In the genomic region with DNA sequence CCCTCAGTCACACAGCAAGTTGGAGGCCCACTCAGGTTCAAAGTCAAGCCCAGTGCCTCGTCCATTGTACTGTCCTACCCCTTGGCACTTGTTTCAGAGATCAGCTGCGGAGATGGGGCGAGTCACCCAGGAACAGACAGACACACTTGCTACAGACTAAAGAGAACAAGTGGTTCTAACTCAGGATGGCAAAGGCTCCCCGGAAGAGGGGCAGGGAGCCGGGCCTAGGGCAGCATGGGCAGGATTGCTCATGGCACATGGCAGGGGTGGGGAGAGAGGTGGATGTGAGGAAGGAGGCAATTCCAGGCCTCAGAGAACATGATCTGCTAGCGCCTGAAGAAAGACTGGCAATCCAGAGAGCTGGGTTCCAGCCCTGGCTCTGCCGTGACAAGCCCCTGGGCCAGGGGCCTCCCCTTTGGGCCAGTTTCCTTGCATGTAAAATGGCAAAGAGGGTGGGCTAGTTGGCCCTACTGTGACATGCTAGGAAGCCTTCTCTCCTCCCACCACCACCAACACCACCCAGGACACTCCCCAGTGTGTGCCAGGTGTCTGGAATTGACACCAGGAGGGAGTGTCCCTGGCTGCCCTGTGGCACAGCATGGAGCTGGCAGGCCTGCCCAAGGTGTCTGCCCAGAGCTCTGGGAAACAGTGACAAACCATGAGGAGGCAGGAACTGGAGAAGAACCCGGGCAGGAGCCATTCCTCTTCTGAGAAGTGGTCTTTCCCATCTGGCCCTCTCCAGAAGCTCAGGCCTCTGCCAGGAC, we compare ENCODE assay signal across 10 cellular contexts. TPM values are rescaled to one million over a fixed set of nuclear protein-coding genes. Genes with fewer than 3 reads are reported as not detected.
DNase-seq lines count a peak whose midpoint lies in the region; ATAC-seq, FAIRE-seq and TF ChIP-seq lines count a peak whose summit lies in the region.
"Had no signal": no experiment of that assay in that cellular context is flagged by ENCODE, and none has a peak within 500 bp of the region (broad histone marks: within the 10 kb centered on the region; RNA-seq: fewer than 3 reads in every experiment).

No MANE protein-coding gene starts in this region.

- no peak overlapping the region for H2AFZ ChIP-seq in H9 (ENCODE audit: low read length)

- WGBS in pancreas, 2 donors = 83 to 90% methylated on average over 8 of the region's 8 CpGs
- WGBS in H9 (ENCODE audit: extremely low coverage, insufficient read length, low lambda C conversion rate) = no CpG with 5 or more reads among the region's 8 CpGs

- no peaks in the 10 kb centered on the region for H4K20me1 ChIP-seq in BLaER1 treated with 17β-estradiol and CSF1 and Interleukin-3, amounts not matched to agents 10 nM and 100 nM
- H4K20me1 ChIP-seq in H9 (ENCODE audit: control insufficient read depth, insufficient read depth, insufficient read length) = no peaks in the 10 kb centered on the region

- H3K4ac ChIP-seq in H9 (ENCODE audit: low read depth, low read length) = no peak overlapping the region

- H3K18ac ChIP-seq in H9 (ENCODE audit: insufficient read length, low read depth, low read length) = no peak overlapping the region

- H2BK20ac ChIP-seq in H9 (ENCODE audit: low read depth, low read length, poor library complexity, severe bottlenecking) = no peak overlapping the region

- H2BK5ac ChIP-seq in H9 (ENCODE audit: insufficient read length, low read length) = no peak overlapping the region

- H3K27ac Mint-ChIP-seq in H9 = peak overlapping the region in 1 of 3 experiments; percentile 47; a peak in 1 of 7 replicates

- no peak overlapping the region for H4K5ac ChIP-seq in H9 (ENCODE audit: insufficient read length, low read depth, low read length)

- no peak overlapping the region for H4K8ac ChIP-seq in H9 (replicated peaks; ENCODE audit: insufficient read length, low read depth, low read length)

- H3K4me3 Mint-ChIP-seq in H9 = no peak overlapping the region
- H3K4me3 Mint-ChIP-seq: CD14-positive monocyte had no signal

- H3T11ph ChIP-seq in H9 (ENCODE audit: low read length) = no peak overlapping the region

- H3K23me2 ChIP-seq in H9 (ENCODE audit: insufficient read length, low read depth, low read length, poor library complexity, severe bottlenecking) = no peaks in the 10 kb centered on the region

- H3K79me2 ChIP-seq in H9 (ENCODE audit: insufficient read depth, low read length) = no peaks in the 10 kb centered on the region

- DNase-seq in Panc1 (ENCODE audit: low read depth, low spot score) = no peak
- DNase-seq in foreskin keratinocyte = no peak
- DNase-seq in pancreas = no peak
- no peak for DNase-seq in WERI-Rb-1
- no peak for DNase-seq in NOMO-1 treated with DMSO at 0.1 percent for 48 hours (lab: John Stamatoyannopoulos, UW; ENCODE audit: unreplicated experiment)
- no peak for DNase-seq in COLO829 (ENCODE audit: low spot score)
- DNase-seq in H9 = no peak

- peaks cover 7 to 15% (median 12%) of the 10 kb centered on the region in 11 experiments; a peak in 19 of 22 replicates for H3K9me3 ChIP-seq in BLaER1 treated with 17β-estradiol and CSF1 and Interleukin-3, amounts not matched to agents 10 nM and 100 nM (replicated peaks in 1 of 11)
- H3K9me3 ChIP-seq in Panc1 (ENCODE audit: control insufficient read depth, insufficient read depth, low read depth, low read length) (no peaks in the 10 kb centered on the region; the same call in 1 of the 2 replicates), pancreas (no peaks in the 10 kb centered on the region), WERI-Rb-1 (ENCODE audit: severe bottlenecking) (peaks cover 4% of the 10 kb centered on the region), H9 (ENCODE audit: control insufficient read depth, low read depth, low read length) (no peaks in the 10 kb centered on the region)
- H3K9me3 ChIP-seq: SJSA1 had no signal

- peak overlapping the region; percentile 41 to 89 (median 65) for H3K4me2 ChIP-seq in BLaER1 treated with 17β-estradiol and CSF1 and Interleukin-3, amounts not matched to agents 10 nM and 100 nM
- no peak overlapping the region for H3K4me2 ChIP-seq in H9 (ENCODE audit: insufficient read depth, insufficient read length, low read length)

- no peaks in the 10 kb centered on the region for H3K27me3 ChIP-seq in BLaER1 treated with 17β-estradiol and CSF1 and Interleukin-3, amounts not matched to agents 10 nM and 100 nM
- no peaks in the 10 kb centered on the region for H3K27me3 ChIP-seq in Panc1 (ENCODE audit: control insufficient read depth, insufficient read depth, low read length)
- H3K27me3 ChIP-seq in foreskin keratinocyte = no peaks in the 10 kb centered on the region
- no peaks in the 10 kb centered on the region for H3K27me3 ChIP-seq in pancreas
- H3K27me3 ChIP-seq in WERI-Rb-1 (ENCODE audit: insufficient read depth, low read depth, severe bottlenecking) = no peaks in the 10 kb centered on the region
- no peaks in the 10 kb centered on the region for H3K27me3 ChIP-seq in H9 (ENCODE audit: insufficient read depth, low read length)
- H3K27me3 ChIP-seq: SJSA1 had no signal

- in situ Hi-C loops in Panc1 (cut with HindIII; ENCODE audit: low pct_unique_long_range_greater_than_20kb, low sequenced_read_pairs) = no loop called here

- H3K4me1 Mint-ChIP-seq in H9 = peaks cover 6 to 13% of the 10 kb centered on the region in 2 experiments

- no peak overlapping the region for H3K56ac ChIP-seq in H9 (ENCODE audit: insufficient read length, low read depth, low read length)

- H2AK5ac ChIP-seq in H9 (ENCODE audit: insufficient read length, low read length) = no peak overlapping the region

- BruUV-seq in Panc1 (replicated peaks; lab: Mats Ljungman, UMichigan) = no TSS peak

- H3K27me3 Mint-ChIP-seq in H9 (ENCODE audit: low read depth) = peaks cover 6% of the 10 kb centered on the region

- H4K91ac ChIP-seq in H9 (ENCODE audit: insufficient read length, low read depth, low read length) = no peak overlapping the region

- ATAC-seq in Panc1 (peak; percentile 57), foreskin keratinocyte (peak; percentile 73), pancreas (peak; percentile 69 to 80 (median 74))

- H3K36me3 ChIP-seq in BLaER1 treated with 17β-estradiol and CSF1 and Interleukin-3, amounts not matched to agents 10 nM and 100 nM = no peaks in the 10 kb centered on the region
- H3K36me3 ChIP-seq in Panc1 (ENCODE audit: control insufficient read depth, insufficient read depth, low read length) (no peaks in the 10 kb centered on the region), pancreas (no peaks in the 10 kb centered on the region), WERI-Rb-1 (no peaks in the 10 kb centered on the region)
- H3K36me3 ChIP-seq: SJSA1 had no signal

- no peaks in the 10 kb centered on the region for H3K36me3 Mint-ChIP-seq in H9 (ENCODE audit: insufficient read depth in 1 of 3, low read depth in 3 of 3)
- H3K36me3 Mint-ChIP-seq: CD14-positive monocyte had no signal

- CTCF ChIA-PET in Panc1 (lab: Charles Lee) = no interaction called here

- H2BK12ac ChIP-seq in H9 (ENCODE audit: insufficient read length, low read depth, low read length) = no peak overlapping the region

- no peak overlapping the region for H3K23ac ChIP-seq in H9 (ENCODE audit: insufficient read length, low read depth, low read length)

- H3K79me1 ChIP-seq in H9 (ENCODE audit: insufficient read depth, low read depth, low read length, poor library complexity, severe bottlenecking) = no peaks in the 10 kb centered on the region

- intact Hi-C loops in Panc1 (cut with micrococcal nuclease; ENCODE audit: unreplicated experiment) = no loop called here
- intact Hi-C loops in pancreas (cut with DNase I) = no loop called here

- H3K14ac ChIP-seq in H9 (ENCODE audit: insufficient read depth, low read length) = no peak overlapping the region

- peak overlapping the region; percentile 0 to 71 (median 57); a peak in 20 of 22 replicates for H3K9ac ChIP-seq in BLaER1 treated with 17β-estradiol and CSF1 and Interleukin-3, amounts not matched to agents 10 nM and 100 nM
- no peak overlapping the region for H3K9ac ChIP-seq in H9 (ENCODE audit: extremely low read depth, insufficient read length, low read length)

- TF ChIP-seq CTCF in Panc1 (IDR thresholded peaks at IDR 0.05) (no peak), foreskin keratinocyte (conservative IDR thresholded peaks at IDR 0.05) (no peak), pancreas (IDR thresholded peaks at IDR 0.05) (no peak), WERI-Rb-1 (IDR thresholded peaks at IDR 0.05; ENCODE audit: low read depth, low read length) (no peak), H9 (conservative IDR thresholded peaks at IDR 0.05) (no peak)

- POLR2A ChIA-PET in Panc1 (lab: Charles Lee) = interaction anchor here (0.6 kb wide), 1 partner anchor 13 kb away, joined by 4 read pairs; no protein-coding TSS in a partner anchor

- peaks cover 17 to 74% (median 41%) of the 10 kb centered on the region in 10 experiments for H3K4me1 ChIP-seq in BLaER1 treated with 17β-estradiol and CSF1 and Interleukin-3, amounts not matched to agents 10 nM and 100 nM
- H3K4me1 ChIP-seq in Panc1 (ENCODE audit: control insufficient read depth, insufficient read depth, low read length) (peaks cover 16% of the 10 kb centered on the region), foreskin keratinocyte (no peaks in the 10 kb centered on the region), pancreas (peaks cover 0 to 13% (median 0%) of the 10 kb centered on the region in 3 donors), H9 (ENCODE audit: insufficient read depth, low read length) (no peaks in the 10 kb centered on the region)

- H2BK120ac ChIP-seq in H9 (ENCODE audit: low read depth, low read length, poor library complexity, severe bottlenecking) = no peak overlapping the region

- H3K9me3 Mint-ChIP-seq in H9 = peaks cover 0 to 5% of the 10 kb centered on the region in 2 experiments

- no peak overlapping the region for H3K4me3 ChIP-seq in BLaER1 treated with 17β-estradiol and CSF1 and Interleukin-3, amounts not matched to agents 10 nM and 100 nM
- H3K4me3 ChIP-seq in Panc1 (ENCODE audit: low read depth in 2 of 2, low read length in 2 of 2) (no peak overlapping the region), pancreas (no peak overlapping the region), WERI-Rb-1 (ENCODE audit: low read depth, low read length) (no peak overlapping the region)
- H3K4me3 ChIP-seq: SJSA1 had no signal

- FAIRE-seq in pancreas (lab: Jason Lieb, UNC) = no peak

- H3K27ac ChIP-seq in BLaER1 treated with 17β-estradiol and CSF1 and Interleukin-3, amounts not matched to agents 10 nM and 100 nM = peak overlapping the region; percentile 34 to 89 (median 69)
- H3K27ac ChIP-seq in Panc1 (ENCODE audit: low read length) (peak overlapping the region; percentile 89), foreskin keratinocyte (no peak overlapping the region), pancreas (peak overlapping the region in 2 of 4 donors; percentile 37 to 58), WERI-Rb-1 (no peak overlapping the region), H9 (ENCODE audit: insufficient read length, low read depth, low read length) (no peak overlapping the region)
- H3K27ac ChIP-seq: SJSA1 had no signal

- H2BK15ac ChIP-seq in H9 (ENCODE audit: low read depth, low read length) = no peak overlapping the region

RNA-seq across cellular contexts. Expression of gene IRF2BPL, which starts 24.0 kb away (rescaled TPM):
- total RNA-seq in Panc1 (2021; ENCODE audit: unreplicated experiment) (83.3 TPM), foreskin keratinocyte (20.2 and 20.7 TPM in 2 replicates), pancreas (10 to 100 TPM; 15.4 to 32.2 (median 25.5) TPM), H9 (2021) (59.0 and 60.1 TPM in 2 replicates)
- 118 TPM for polyA plus RNA-seq in Panc1 (2012; ENCODE audit: insufficient read length)
- polyA plus RNA-seq in foreskin keratinocyte (8.0 and 8.7 TPM in 2 replicates), pancreas (10 to 100 TPM in 1 of 2 donors, 1 to 10 TPM in 1; 6.2 to 13.7 TPM)

RNA-seq across cellular contexts. Expression of gene CIPC, which starts 45.6 kb away (rescaled TPM):
- total RNA-seq in Panc1 (2021; ENCODE audit: unreplicated experiment) (20.3 TPM), foreskin keratinocyte (10.0 and 10.1 TPM in 2 replicates), pancreas (10 to 100 TPM in 1 of 6 donors, 1 to 10 TPM in 5; 5.9 to 12.6 (median 8.0) TPM), H9 (2021) (22.2 and 23.4 TPM in 2 replicates)
- polyA plus RNA-seq in Panc1 (2012; ENCODE audit: insufficient read length) = 9.4 TPM
- polyA plus RNA-seq in foreskin keratinocyte (2.3 and 3.0 TPM in 2 replicates), pancreas (1 to 10 TPM; 2.7 to 6.7 TPM)

Comparison
In these comparisons a context has a peak if more than half of its experiments do, and no peak if none do; other contexts are left out.
1. H3K27ac ChIP-seq: peak in BLaER1 treated with 17β-estradiol and CSF1 and Interleukin-3, amounts not matched to agents 10 nM and 100 nM (11 of 11) and Panc1 (single experiment); none in foreskin keratinocyte (single experiment), WERI-Rb-1 (single experiment) and H9 (single experiment).
2. Peak in every context shown above with its lines, with median percentiles within 50 percentile points of each other: ATAC-seq.